ENCODE assay signal across 1 cellular context in genomic region chr15:80989518-80990478, GRCh38.
TF ChIP-seq lines count a peak whose summit lies in the region.

TSS of gene MESD (minus strand) at chr15:80989819. CDS start at chr15:80989791, 28 bp downstream.

TF ChIP-seq in HepG2, 621 proteins besides CTCF, POLR2A, EP300 and RAD21 (continued from another document and continues in another):
- TF ChIP-seq USF2 (IDR thresholded peaks at IDR 0.05; ENCODE audit: low read depth, low read length) (no peak), USF2 (CRISPR knock-in tag; IDR thresholded peaks at IDR 0.05; ENCODE audit: borderline replicate concordance) (no peak), HDAC2 (CRISPR knock-in tag; IDR thresholded peaks at IDR 0.05) (0 out of 2 replicates have a peak, but pooled peaks have one; percentile 23), GRHL1 (CRISPR knock-in tag; conservative IDR thresholded peaks at IDR 0.05) (no peak), ZSCAN30 (CRISPR knock-in tag; IDR thresholded peaks at IDR 0.05) (no peak), ZNF691 (CRISPR knock-in tag; IDR thresholded peaks at IDR 0.05; ENCODE audit: borderline replicate concordance, low read depth) (peak; percentile 76; the same call in 1 of the 2 replicates), ZNF564 (CRISPR knock-in tag; IDR thresholded peaks at IDR 0.05) (no peak), CREB1 (IDR thresholded peaks at IDR 0.05) (no peak), CREB1 (CRISPR knock-in tag; IDR thresholded peaks at IDR 0.05) (0 out of 2 replicates have a peak, but pooled peaks have one; percentile 9), ZNF260 (CRISPR knock-in tag; IDR thresholded peaks at IDR 0.05; ENCODE audit: borderline replicate concordance, low read depth) (no peak), ZNF703 (CRISPR knock-in tag; IDR thresholded peaks at IDR 0.05; ENCODE audit: borderline replicate concordance) (no peak), ATF1 (CRISPR knock-in tag; IDR thresholded peaks at IDR 0.05) (no peak), ZNF337 (CRISPR knock-in tag; IDR thresholded peaks at IDR 0.05; ENCODE audit: borderline replicate concordance, low read depth) (no peak), ZNF780A (CRISPR knock-in tag; IDR thresholded peaks at IDR 0.05) (no peak), PPARG (CRISPR knock-in tag; conservative IDR thresholded peaks at IDR 0.05) (no peak), ZBTB4 (CRISPR knock-in tag; IDR thresholded peaks at IDR 0.05; ENCODE audit: borderline replicate concordance) (peak; percentile 62; the same call in 1 of the 2 replicates), ATF7 (IDR thresholded peaks at IDR 0.05) (no peak), ATF7 (CRISPR knock-in tag; IDR thresholded peaks at IDR 0.05) (no peak), RERE (CRISPR knock-in tag; IDR thresholded peaks at IDR 0.05; ENCODE audit: low read depth) (no peak), MAX (IDR thresholded peaks at IDR 0.05) (peak; percentile 65; the same call in 1 of the 2 replicates), AHDC1 (CRISPR knock-in tag; IDR thresholded peaks at IDR 0.05; ENCODE audit: borderline replicate concordance) (no peak), NR2F1 (CRISPR knock-in tag; IDR thresholded peaks at IDR 0.05) (peak in 1 of 2 experiments; percentile 49; a peak in 1 of 4 replicates), ZNF609 (CRISPR knock-in tag; IDR thresholded peaks at IDR 0.05; ENCODE audit: borderline replicate concordance) (peak; percentile 44; the same call in 1 of the 2 replicates), BRCA1 (CRISPR knock-in tag; IDR thresholded peaks at IDR 0.05) (0 out of 2 replicates have a peak, but pooled peaks have one; percentile 5), MXD3 (CRISPR knock-in tag; IDR thresholded peaks at IDR 0.05) (peak; percentile 65; the same call in 1 of the 2 replicates), MIER2 (CRISPR knock-in tag; IDR thresholded peaks at IDR 0.05) (peak; percentile 29; the same call in 1 of the 2 replicates), ZNF256 (CRISPR knock-in tag; conservative IDR thresholded peaks at IDR 0.05) (no peak), SALL1 (CRISPR knock-in tag; IDR thresholded peaks at IDR 0.05) (peak; percentile 74), SNAPC2 (CRISPR knock-in tag; IDR thresholded peaks at IDR 0.05) (peak; percentile 80; the same call in 1 of the 2 replicates)
